ENCODE assay signal across 14 cellular contexts in genomic region chr17:2063306-2064146, GRCh38. TPM values are rescaled to one million over a fixed set of nuclear protein-coding genes. Genes with fewer than 3 reads are reported as not detected.
DNase-seq lines count a peak whose midpoint lies in the region; ATAC-seq and TF ChIP-seq lines count a peak whose summit lies in the region.
"Had no signal": no experiment of that assay in that cellular context is flagged by ENCODE, and none has a peak within 500 bp of the region (broad histone marks: within the 10 kb centered on the region; RNA-seq: fewer than 3 reads in every experiment).

No MANE protein-coding gene starts in this region.

- peaks cover 8% of the 10 kb centered on the region for H3K27me3 Mint-ChIP-seq in activated naive CD4-positive, alpha-beta T cell treated with anti-CD3 and anti-CD28 coated beads, Interleukin-2, amount 10 ng/mL, durations not matched to agents 7 days and 5 days
- H3K27me3 Mint-ChIP-seq in memory B cell: peaks cover 4% of the 10 kb centered on the region
- H3K27me3 Mint-ChIP-seq: stimulated activated naive CD8-positive, alpha-beta T cell treated with anti-CD3 and anti-CD28 coated beads, Interleukin-15, amount 100 ng/mL, for 72 hours had no signal

- H3K4me3 ChIP-seq in upper lobe of left lung: no peak overlapping the region
- H3K4me3 ChIP-seq: SK-N-MC had no signal

- peaks cover 56 to 73% (median 66%) of the 10 kb centered on the region in 4 donors for H3K4me1 ChIP-seq in upper lobe of left lung

- H3K4me1 Mint-ChIP-seq in activated naive CD4-positive, alpha-beta T cell treated with anti-CD3 and anti-CD28 coated beads, Interleukin-2, amount 10 ng/mL, durations not matched to agents 7 days and 5 days: peaks cover 43% of the 10 kb centered on the region
- H3K4me1 Mint-ChIP-seq in memory B cell: peaks cover 34% of the 10 kb centered on the region

- TF ChIP-seq POLR2A in upper lobe of left lung (IDR thresholded peaks at IDR 0.05): no peak

- ATAC-seq in activated naive CD4-positive, alpha-beta T cell treated with anti-CD3 and anti-CD28 coated beads, Interleukin-2, amount 50 U/mL, for 72 hours: no peak
- peak; percentile 9 for ATAC-seq in memory B cell (ENCODE audit: low read depth)
- no peak for ATAC-seq in upper lobe of left lung (ENCODE audit: low FRiP score in 2 of 2)
- ATAC-seq in HG03442 (IDR thresholded peaks at IDR 0.05; ENCODE audit: unreplicated experiment): no peak
- ATAC-seq in SK-N-SH treated with all-trans-retinoic acid at 6 μM for 48 hours: no peak
- ATAC-seq: activated T-helper 17 cell treated with anti-CD3 and anti-CD28 coated beads, Interleukin-2, amount 50 U/mL, for 72 hours; stimulated activated naive CD8-positive, alpha-beta T cell treated with anti-CD3 and anti-CD28 coated beads, Interleukin-15, amount 100 ng/mL, for 72 hours had no signal

- H3K4me3 Mint-ChIP-seq in activated naive CD4-positive, alpha-beta T cell treated with anti-CD3 and anti-CD28 coated beads, Interleukin-2, amount 10 ng/mL, durations not matched to agents 7 days and 5 days: no peak overlapping the region
- peak overlapping the region; percentile 48 for H3K4me3 Mint-ChIP-seq in memory B cell
- H3K4me3 Mint-ChIP-seq: activated T-helper 17 cell treated with anti-CD3 and anti-CD28 coated beads, Interleukin-2, amount 50 U/mL, for 72 hours; stimulated activated naive CD8-positive, alpha-beta T cell treated with anti-CD3 and anti-CD28 coated beads, Interleukin-15, amount 100 ng/mL, for 72 hours had no signal

- no peak for TF ChIP-seq EP300 in upper lobe of left lung (IDR thresholded peaks at IDR 0.05)

- H3K27me3 ChIP-seq in upper lobe of left lung: no peaks in the 10 kb centered on the region

- DNase-seq in activated naive CD4-positive, alpha-beta T cell treated with anti-CD3 and anti-CD28 coated beads, Interleukin-2, amount 10 ng/mL, durations not matched to agents 7 days and 5 days: no peak
- DNase-seq in activated naive CD4-positive, alpha-beta T cell treated with anti-CD3 and anti-CD28 coated beads, Interleukin-2, amount 50 U/mL, for 72 hours (ENCODE audit: low spot score in 2 of 2): no peak
- DNase-seq in memory B cell (ENCODE audit: low spot score in 2 of 2) (no peak), upper lobe of left lung (no peak), NCI-H2196 (lab: John Stamatoyannopoulos, UW; ENCODE audit: unreplicated experiment) (no peak)
- DNase-seq: head of caudate nucleus; NCI-H2081 treated with DMSO at 0.1 percent for 48 hours; retina; stimulated activated naive CD8-positive, alpha-beta T cell treated with anti-CD3 and anti-CD28 coated beads, Interleukin-15, amount 100 ng/mL, for 72 hours had no signal

- CTCF ChIA-PET in activated naive CD4-positive, alpha-beta T cell treated with anti-CD3 and anti-CD28 coated beads, Interleukin-2, amount 10 ng/mL, durations not matched to agents 7 days and 5 days (lab: Charles Lee): interaction anchor here (0.7 to 6.3 kb wide), 7 partner anchors 18 to 221 kb away, joined by 3 to 45 read pairs (median 4); no protein-coding TSS in a partner anchor

- no peaks in the 10 kb centered on the region for H3K9me3 ChIP-seq in upper lobe of left lung

- peaks cover 67% of the 10 kb centered on the region for H3K36me3 Mint-ChIP-seq in activated naive CD4-positive, alpha-beta T cell treated with anti-CD3 and anti-CD28 coated beads, Interleukin-2, amount 10 ng/mL, durations not matched to agents 7 days and 5 days
- peaks cover 35 to 45% of the 10 kb centered on the region in 2 donors for H3K36me3 Mint-ChIP-seq in activated naive CD4-positive, alpha-beta T cell treated with anti-CD3 and anti-CD28 coated beads, Interleukin-2, amount 50 U/mL, for 72 hours
- peaks cover 18% of the 10 kb centered on the region for H3K36me3 Mint-ChIP-seq in memory B cell

- H3K27ac Mint-ChIP-seq in activated naive CD4-positive, alpha-beta T cell treated with anti-CD3 and anti-CD28 coated beads, Interleukin-2, amount 10 ng/mL, durations not matched to agents 7 days and 5 days: peak overlapping the region; percentile 64
- peak overlapping the region in 1 of 2 donors; percentile 67 for H3K27ac Mint-ChIP-seq in activated naive CD4-positive, alpha-beta T cell treated with anti-CD3 and anti-CD28 coated beads, Interleukin-2, amount 50 U/mL, for 72 hours
- H3K27ac Mint-ChIP-seq in memory B cell: peak overlapping the region; percentile 53

- no peaks in the 10 kb centered on the region for H3K9me3 Mint-ChIP-seq in activated naive CD4-positive, alpha-beta T cell treated with anti-CD3 and anti-CD28 coated beads, Interleukin-2, amount 10 ng/mL, durations not matched to agents 7 days and 5 days
- no peaks in the 10 kb centered on the region for H3K9me3 Mint-ChIP-seq in activated naive CD4-positive, alpha-beta T cell treated with anti-CD3 and anti-CD28 coated beads, Interleukin-2, amount 50 U/mL, for 72 hours
- no peaks in the 10 kb centered on the region for H3K9me3 Mint-ChIP-seq in memory B cell
- H3K9me3 Mint-ChIP-seq: activated T-helper 17 cell treated with anti-CD3 and anti-CD28 coated beads, Interleukin-2, amount 50 U/mL, for 72 hours; stimulated activated naive CD8-positive, alpha-beta T cell treated with anti-CD3 and anti-CD28 coated beads, Interleukin-15, amount 100 ng/mL, for 72 hours had no signal

- H3K36me3 ChIP-seq in upper lobe of left lung: peaks cover 0 to 42% (median 22%) of the 10 kb centered on the region in 4 donors

- H3K27ac ChIP-seq in cingulate gyrus (ENCODE audit: low read depth, low read length): peak overlapping the region; percentile 47
- H3K27ac ChIP-seq in upper lobe of left lung: peak overlapping the region; percentile 20 to 86 (median 66)

- 75 to 80% methylated on average over 15 of the region's 15 CpGs for WGBS in upper lobe of left lung, 2 donors

- no peak for TF ChIP-seq CTCF in upper lobe of left lung (IDR thresholded peaks at IDR 0.05)

TF ChIP-seq in SK-N-SH treated with all-trans-retinoic acid at 6 μM for 48 hours, 23 proteins besides CTCF, POLR2A, EP300 and RAD21:
- TF ChIP-seq OSR1 (CRISPR knock-in tag; IDR thresholded peaks at IDR 0.05) (no peak), ZFP3 (CRISPR knock-in tag; IDR thresholded peaks at IDR 0.05) (no peak), ZNF70 (CRISPR knock-in tag; IDR thresholded peaks at IDR 0.05) (no peak), ZNF565 (CRISPR knock-in tag; conservative IDR thresholded peaks at IDR 0.05; ENCODE audit: low read depth) (no peak), RARB (CRISPR knock-in tag; IDR thresholded peaks at IDR 0.05) (no peak), ESRRG (CRISPR knock-in tag; IDR thresholded peaks at IDR 0.05) (no peak)
- TF ChIP-seq, protein P1, sequence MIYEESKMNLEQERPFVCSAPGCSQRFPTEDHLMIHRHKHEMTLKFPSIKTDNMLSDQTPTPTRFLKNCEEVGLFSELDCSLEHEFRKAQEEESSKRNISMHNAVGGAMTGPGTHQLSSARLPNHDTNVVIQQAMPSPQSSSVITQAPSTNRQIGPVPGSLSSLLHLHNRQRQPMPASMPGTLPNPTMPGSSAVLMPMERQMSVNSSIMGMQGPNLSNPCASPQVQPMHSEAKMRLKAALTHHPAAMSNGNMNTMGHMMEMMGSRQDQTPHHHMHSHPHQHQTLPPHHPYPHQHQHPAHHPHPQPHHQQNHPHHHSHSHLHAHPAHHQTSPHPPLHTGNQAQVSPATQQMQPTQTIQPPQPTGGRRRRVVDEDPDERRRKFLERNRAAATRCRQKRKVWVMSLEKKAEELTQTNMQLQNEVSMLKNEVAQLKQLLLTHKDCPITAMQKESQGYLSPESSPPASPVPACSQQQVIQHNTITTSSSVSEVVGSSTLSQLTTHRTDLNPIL (CRISPR knock-in tag; IDR thresholded peaks at IDR 0.05; ENCODE audit: low read depth): no peak

RNA-seq across cellular contexts. Expression of gene HIC1, which starts 8.6 kb away (rescaled TPM):
- 10 to 100 TPM; 36.8 to 41.8 TPM for total RNA-seq in activated naive CD4-positive, alpha-beta T cell treated with anti-CD3 and anti-CD28 coated beads, Interleukin-2, amount 50 U/mL, for 72 hours
- 10 to 100 TPM in 5 of 6 donors, 1 to 10 TPM in 1; 8.0 to 25.5 (median 19.1) TPM for total RNA-seq in upper lobe of left lung

RNA-seq across cellular contexts. Expression of gene OVCA2, which starts 21.7 kb away (rescaled TPM):
- total RNA-seq in activated naive CD4-positive, alpha-beta T cell treated with anti-CD3 and anti-CD28 coated beads, Interleukin-2, amount 50 U/mL, for 72 hours: 10 to 100 TPM; 21.8 to 30.7 TPM
- 10 to 100 TPM; 20.1 to 56.1 (median 33.5) TPM for total RNA-seq in upper lobe of left lung

RNA-seq across cellular contexts. Expression of gene DPH1, which starts 33.6 kb away (rescaled TPM):
- 10 to 100 TPM; 30.5 to 38.0 TPM for total RNA-seq in activated naive CD4-positive, alpha-beta T cell treated with anti-CD3 and anti-CD28 coated beads, Interleukin-2, amount 50 U/mL, for 72 hours
- total RNA-seq in upper lobe of left lung: 100 to 1,000 TPM in 1 of 6 donors, 10 to 100 TPM in 5; 28.8 to 129 (median 45.1) TPM

RNA-seq across cellular contexts. Expression of gene RTN4RL1, which starts 38.4 kb away (rescaled TPM):
- total RNA-seq in activated naive CD4-positive, alpha-beta T cell treated with anti-CD3 and anti-CD28 coated beads, Interleukin-2, amount 50 U/mL, for 72 hours: under 1 TPM; 0.06 to 0.07 TPM
- 1 to 10 TPM; 5.1 to 7.3 (median 6.2) TPM for total RNA-seq in upper lobe of left lung
